ENCODE assay signal across 8 cellular contexts in genomic region chr11:65506316-65506769, GRCh38. TPM values are rescaled to one million over a fixed set of nuclear protein-coding genes. Genes with fewer than 3 reads are reported as not detected.
DNase-seq lines count a peak whose midpoint lies in the region; ATAC-seq and TF ChIP-seq lines count a peak whose summit lies in the region.

No MANE protein-coding gene starts in this region.

- intact Hi-C loops in sigmoid colon (cut with DNase I): loop anchor here (2.0 to 10.0 kb wide), 2 partner anchors 36 to 212 kb away; no protein-coding TSS in a partner anchor

- peaks cover 0 to 44% (median 36%) of the 10 kb centered on the region in 4 donors for H3K4me1 ChIP-seq in sigmoid colon

- H3K27me3 Mint-ChIP-seq in endothelial cell (ENCODE audit: unreplicated experiment): peaks cover 16% of the 10 kb centered on the region

- H3K9me3 Mint-ChIP-seq in endothelial cell (ENCODE audit: unreplicated experiment): no peaks in the 10 kb centered on the region

- H3K9me3 ChIP-seq in sigmoid colon: no peaks in the 10 kb centered on the region

- ATAC-seq in GM21381 (IDR thresholded peaks at IDR 0.05; ENCODE audit: unreplicated experiment) (peak; percentile 9), GM21390 (IDR thresholded peaks at IDR 0.05; ENCODE audit: unreplicated experiment) (no peak), HG03139 (IDR thresholded peaks at IDR 0.05; ENCODE audit: unreplicated experiment) (no peak)

- TF ChIP-seq EP300 in sigmoid colon (IDR thresholded peaks at IDR 0.05): no peak

- TF ChIP-seq CTCF in endothelial cell (IDR thresholded peaks at IDR 0.05; ENCODE audit: unreplicated experiment) (no peak), sigmoid colon (IDR thresholded peaks at IDR 0.05) (no peak)

- H3K27ac Mint-ChIP-seq in endothelial cell (ENCODE audit: unreplicated experiment): no peak overlapping the region

- H3K27me3 ChIP-seq in sigmoid colon: no peaks in the 10 kb centered on the region

- H3K27ac ChIP-seq in sigmoid colon: peak overlapping the region; percentile 92 to 100 (median 97)

- H3K36me3 Mint-ChIP-seq in endothelial cell (ENCODE audit: low read depth, unreplicated experiment): peaks cover 29% of the 10 kb centered on the region

- peak overlapping the region; percentile 73 to 92 (median 84) for H3K4me3 ChIP-seq in sigmoid colon

- peak; percentile 52 for DNase-seq in NOMO-1 treated with DMSO at 0.1 percent for 48 hours (lab: John Stamatoyannopoulos, UW; ENCODE audit: unreplicated experiment)
- no peak for DNase-seq in endothelial cell (ENCODE audit: low spot score)
- DNase-seq in sigmoid colon: no peak
- DNase-seq in cerebellum (ENCODE audit: low spot score): no peak
- no peak for DNase-seq in globus pallidus (ENCODE audit: low spot score)

- 18 to 36% methylated on average over 4 of the region's 4 CpGs for WGBS in sigmoid colon, 2 donors

- TF ChIP-seq POLR2A in sigmoid colon (IDR thresholded peaks at IDR 0.05): peak in 1 of 2 donors; percentile 10

- peaks cover 36% of the 10 kb centered on the region for H3K4me1 Mint-ChIP-seq in endothelial cell (ENCODE audit: unreplicated experiment)

- H3K36me3 ChIP-seq in sigmoid colon: peaks cover 46 to 52% (median 49%) of the 10 kb centered on the region in 4 donors

- peak overlapping the region; percentile 64 for H3K4me3 Mint-ChIP-seq in endothelial cell (ENCODE audit: unreplicated experiment)

RNA-seq across cellular contexts. Expression of gene MALAT1, which starts 7.5 kb away (rescaled TPM):
- total RNA-seq in endothelial cell (ENCODE audit: unreplicated experiment) (4,747 TPM), sigmoid colon (over 10,000 TPM; 10,511 to 32,672 (median 12,130) TPM), cerebellum (17,703 TPM)
- polyA plus RNA-seq in sigmoid colon: 1,000 to 10,000 TPM in 1 of 3 donors, 100 to 1,000 TPM in 1, 1 to 10 TPM in 1; 6.6 to 1,968 (median 374) TPM

RNA-seq across cellular contexts. Expression of gene SCYL1, which starts 18.5 kb away (rescaled TPM):
- total RNA-seq in endothelial cell (ENCODE audit: unreplicated experiment): 99.1 TPM
- total RNA-seq in sigmoid colon: 100 to 1,000 TPM in 1 of 4 donors, 10 to 100 TPM in 3; 67.1 to 100 (median 77.7) TPM
- 10 to 100 TPM; 57.3 to 66.1 (median 61.7) TPM for polyA plus RNA-seq in sigmoid colon
- 30.7 TPM for total RNA-seq in cerebellum

RNA-seq across cellular contexts. Expression of gene LTBP3, which starts 51.8 kb away (rescaled TPM):
- 1.7 TPM for total RNA-seq in endothelial cell (ENCODE audit: unreplicated experiment)
- 100 to 1,000 TPM in 2 of 4 donors, 10 to 100 TPM in 2; 79.6 to 268 (median 117) TPM for total RNA-seq in sigmoid colon
- polyA plus RNA-seq in sigmoid colon: 10 to 100 TPM in 1 of 3 donors, 1 to 10 TPM in 2; 3.9 to 34.0 (median 9.6) TPM
- total RNA-seq in cerebellum: 27.9 TPM

Comparison
In these comparisons a context has a peak if more than half of its experiments do, and no peak if none do; other contexts are left out.
1. RNA of gene LTBP3, which starts 51.8 kb away (total RNA-seq): 79.6 to 268 TPM in sigmoid colon and 27.9 TPM in cerebellum (single experiment); 1.7 TPM in endothelial cell (single experiment); every median in the first group is over 10 times any median in the second.